29 cellular contexts compared by ENCODE assay signal in the genomic region with DNA sequence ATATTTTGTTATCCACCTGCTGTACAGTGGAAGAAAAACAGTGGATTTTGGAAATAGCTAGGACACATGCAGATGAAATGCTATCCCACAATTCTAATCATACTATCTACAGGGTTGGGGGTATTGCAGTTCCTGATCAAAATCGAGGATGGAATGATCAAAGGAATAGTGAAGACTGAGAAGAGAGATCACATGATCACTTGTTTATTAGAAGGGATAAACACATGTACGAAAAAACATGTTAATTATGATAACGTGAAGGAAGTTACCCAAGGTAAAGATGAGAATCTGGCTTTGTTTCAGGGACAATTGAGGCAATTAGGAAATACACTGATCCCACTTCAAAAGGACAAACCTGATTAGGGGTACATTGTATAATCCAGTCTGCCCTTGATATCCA.
"Had no signal": no experiment of that assay in that cellular context is flagged by ENCODE, and none has a peak within 500 bp of the region (broad histone marks: within the 10 kb centered on the region; RNA-seq: fewer than 3 reads in every experiment).

No MANE protein-coding gene starts in this region.

- H3K9me3 Mint-ChIP-seq: dendritic cell treated with granulocyte-macrophage colony-stimulating factor and Interleukin-4, amounts not matched to agents 40 ng/mL and 50 ng/mL, for 4 days; effector memory CD8-positive, alpha-beta T cell; endodermal cell had no signal

- H3K4me3 Mint-ChIP-seq: dendritic cell treated with granulocyte-macrophage colony-stimulating factor and Interleukin-4, amounts not matched to agents 40 ng/mL and 50 ng/mL, for 4 days; effector memory CD8-positive, alpha-beta T cell; endodermal cell had no signal

- H3K27ac ChIP-seq: colonic mucosa, coronary artery, epithelial cell of prostate, esophagus muscularis mucosa, esophagus squamous epithelium, foreskin keratinocyte, gastrocnemius medialis, gastroesophageal sphincter, heart left ventricle, heart right ventricle had no signal

- H3K36me3 ChIP-seq: colonic mucosa, esophagus muscularis mucosa, esophagus squamous epithelium, gastrocnemius medialis, gastroesophageal sphincter, heart left ventricle, heart right ventricle had no signal

- H3K4me3 ChIP-seq: colonic mucosa, coronary artery, dorsolateral prefrontal cortex, esophagus muscularis mucosa, esophagus squamous epithelium, gastrocnemius medialis, gastroesophageal sphincter, heart left ventricle, heart right ventricle had no signal

- H3K27me3 Mint-ChIP-seq: dendritic cell treated with granulocyte-macrophage colony-stimulating factor and Interleukin-4, amounts not matched to agents 40 ng/mL and 50 ng/mL, for 4 days had no signal

- DNase-seq: colonic mucosa; cortex of kidney; dermis blood vessel endothelial cell; dorsolateral prefrontal cortex; effector CD4-positive, alpha-beta T cell; effector CD8-positive, alpha-beta T cell; effector memory CD4-positive, alpha-beta T cell; effector memory CD8-positive, alpha-beta T cell; endodermal cell; erythroblast; esophagus squamous epithelium; foreskin fibroblast; foreskin keratinocyte; foreskin melanocyte; gastrocnemius medialis; glutamatergic neuron; head of caudate nucleus; heart left ventricle; heart right ventricle had no signal

- H3K4me1 ChIP-seq: colonic mucosa, esophagus muscularis mucosa, foreskin keratinocyte, gastrocnemius medialis, gastroesophageal sphincter, heart left ventricle, heart right ventricle had no signal

- H3K27me3 ChIP-seq: colonic mucosa, dorsolateral prefrontal cortex, esophagus muscularis mucosa, gastrocnemius medialis, gastroesophageal sphincter, heart left ventricle, heart right ventricle had no signal

- FAIRE-seq: colon, endometrium, endothelial cell of umbilical vein, frontal cortex had no signal

- H3K9me3 ChIP-seq: colonic mucosa, esophagus muscularis mucosa, esophagus squamous epithelium, gastrocnemius medialis, gastroesophageal sphincter, heart left ventricle, heart right ventricle had no signal

- ATAC-seq: effector memory CD8-positive, alpha-beta T cell; esophagus mucosa; foreskin keratinocyte; gastrocnemius medialis; gastroesophageal sphincter; heart left ventricle; heart right ventricle had no signal
